ENCODE assay signal across 1 cellular context in genomic region chr6:16319813-16320532, GRCh38.
TF ChIP-seq lines count a peak whose summit lies in the region.

No MANE protein-coding gene starts in this region.

TF ChIP-seq in HEK293, 187 proteins besides CTCF, POLR2A, EP300 and RAD21 (continued from another document and continues in another):
- TF ChIP-seq ZNF692 (tag by site-specific recombination; IDR thresholded peaks at IDR 0.05) (peak; percentile 61), ZNF398 (tag by site-specific recombination; IDR thresholded peaks at IDR 0.05) (peak; percentile 28; the same call in 1 of the 2 replicates), ATF2 (tag by site-specific recombination; IDR thresholded peaks at IDR 0.05; ENCODE audit: low read depth) (no peak), ZNF394 (tag by site-specific recombination; IDR thresholded peaks at IDR 0.05; ENCODE audit: borderline replicate concordance) (peak; percentile 94), PBX3 (CRISPR knock-in tag; IDR thresholded peaks at IDR 0.05) (no peak), ZNF114 (tag by site-specific recombination; IDR thresholded peaks at IDR 0.05) (no peak), ZNF626 (tag by site-specific recombination; IDR thresholded peaks at IDR 0.05) (no peak), ZBTB1 (tag by site-specific recombination; IDR thresholded peaks at IDR 0.05) (no peak), ZNF221 (tag by site-specific recombination; IDR thresholded peaks at IDR 0.05; ENCODE audit: borderline replicate concordance) (no peak), ZNF704 (tag by site-specific recombination; IDR thresholded peaks at IDR 0.05) (no peak), KLF10 (tag by site-specific recombination; IDR thresholded peaks at IDR 0.05) (no peak), GFI1B (tag by site-specific recombination; IDR thresholded peaks at IDR 0.05) (no peak), ZFP3 (tag by site-specific recombination; IDR thresholded peaks at IDR 0.05; ENCODE audit: low read depth) (no peak), ZNF639 (tag by site-specific recombination; IDR thresholded peaks at IDR 0.05) (peak; percentile 41; the same call in 1 of the 2 replicates), ZNF366 (tag by site-specific recombination; conservative IDR thresholded peaks at IDR 0.05) (peak; percentile 94), ZSCAN4 (tag by site-specific recombination; IDR thresholded peaks at IDR 0.05) (0 out of 2 replicates have a peak, but pooled peaks have one; percentile 11), ZNF658 (tag by site-specific recombination; IDR thresholded peaks at IDR 0.05) (no peak), ZNF558 (tag by site-specific recombination; IDR thresholded peaks at IDR 0.05) (0 out of 2 replicates have a peak, but pooled peaks have one; percentile 38), MEIS1 (CRISPR knock-in tag; IDR thresholded peaks at IDR 0.05; ENCODE audit: borderline replicate concordance) (no peak), ZNF335 (tag by site-specific recombination; conservative IDR thresholded peaks at IDR 0.05) (peak; percentile 61), SP7 (tag by site-specific recombination; IDR thresholded peaks at IDR 0.05) (peak; percentile 91), ZFP69B (tag by site-specific recombination; IDR thresholded peaks at IDR 0.05) (no peak), TCF7L2 (IDR thresholded peaks at IDR 0.05; ENCODE audit: borderline replicate concordance, low read depth, low read length) (no peak), ZNF670 (tag by site-specific recombination; IDR thresholded peaks at IDR 0.05; ENCODE audit: low read depth) (no peak), ZNF645 (tag by site-specific recombination; IDR thresholded peaks at IDR 0.05) (no peak), ZNF148 (tag by site-specific recombination; IDR thresholded peaks at IDR 0.05; ENCODE audit: borderline replicate concordance) (no peak), ZNF629 (tag by site-specific recombination; IDR thresholded peaks at IDR 0.05) (peak; percentile 85), ZNF837 (tag by site-specific recombination; IDR thresholded peaks at IDR 0.05) (no peak), YY1 (tag by site-specific recombination; IDR thresholded peaks at IDR 0.05) (no peak), ZNF280D (tag by site-specific recombination; IDR thresholded peaks at IDR 0.05) (no peak), KLF8 (tag by site-specific recombination; IDR thresholded peaks at IDR 0.05) (peak; percentile 57; the same call in 1 of the 2 replicates), ZNF596 (tag by site-specific recombination; IDR thresholded peaks at IDR 0.05) (no peak), KLF7 (tag by site-specific recombination; IDR thresholded peaks at IDR 0.05; ENCODE audit: borderline replicate concordance) (no peak), GLIS1 (tag by site-specific recombination; IDR thresholded peaks at IDR 0.05) (no peak), ZNF560 (tag by site-specific recombination; IDR thresholded peaks at IDR 0.05; ENCODE audit: borderline replicate concordance) (no peak), ZNF530 (tag by site-specific recombination; IDR thresholded peaks at IDR 0.05; ENCODE audit: low read depth) (no peak), ZNF792 (tag by site-specific recombination; IDR thresholded peaks at IDR 0.05) (no peak), PRDM10 (tag by site-specific recombination; IDR thresholded peaks at IDR 0.05) (peak; percentile 55), ZNF132 (tag by site-specific recombination; IDR thresholded peaks at IDR 0.05; ENCODE audit: borderline replicate concordance) (no peak), GLI2 (tag by site-specific recombination; IDR thresholded peaks at IDR 0.05; ENCODE audit: borderline replicate concordance, low read depth) (no peak)
